Comparison of ENCODE assay signal across 20 cellular contexts in the genomic region with DNA sequence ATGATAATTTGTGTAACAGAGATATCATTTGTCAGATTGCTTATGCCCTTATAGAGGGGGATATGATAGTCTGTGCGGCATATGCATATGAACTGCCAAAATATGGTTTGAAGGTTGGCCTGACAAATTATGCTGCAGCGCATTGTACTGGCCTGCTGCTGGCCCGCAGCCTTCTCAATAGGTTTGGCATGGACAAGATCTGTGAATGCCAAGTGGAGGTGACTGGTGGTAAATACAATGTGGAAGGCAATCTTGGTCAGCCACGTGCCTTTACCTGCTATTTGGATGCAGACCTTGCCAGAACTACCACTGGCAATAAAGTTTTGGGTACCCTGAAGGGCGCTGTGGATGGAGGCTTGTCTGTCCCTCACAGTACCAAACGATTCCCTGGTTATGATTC.
"Had no signal": no experiment of that assay in that cellular context is flagged by ENCODE, and none has a peak within 500 bp of the region (broad histone marks: within the 10 kb centered on the region; RNA-seq: fewer than 3 reads in every experiment).

No MANE protein-coding gene starts in this region.

- H3K9me3 ChIP-seq: left lung, tibial artery, upper lobe of right lung, vagina had no signal

- H3K27me3 ChIP-seq: foreskin keratinocyte, left lung, tibial artery, upper lobe of right lung, vagina had no signal

- H3K36me3 ChIP-seq: left lung, tibial artery, upper lobe of right lung, vagina had no signal

- H3K4me3 Mint-ChIP-seq: endodermal cell; natural killer cell treated with Interleukin-12 subunit alpha and Interleukin-12 subunit beta and Interleukin-15 and Interleukin-18, amount 100 ng/mL, for 72 hours; stimulated activated effector memory CD8-positive, alpha-beta T cell treated with anti-CD3 and anti-CD28 coated beads, Interleukin-12 subunit alpha, Interleukin-12 subunit beta, amount 100 ng/mL, for 72 hours had no signal

- H3K27ac Mint-ChIP-seq: endodermal cell; natural killer cell treated with Interleukin-12 subunit alpha and Interleukin-12 subunit beta and Interleukin-15 and Interleukin-18, amount 100 ng/mL, for 72 hours; stimulated activated effector memory CD8-positive, alpha-beta T cell treated with anti-CD3 and anti-CD28 coated beads, Interleukin-12 subunit alpha, Interleukin-12 subunit beta, amount 100 ng/mL, for 72 hours had no signal

- H3K27me3 Mint-ChIP-seq: natural killer cell treated with Interleukin-12 subunit alpha and Interleukin-12 subunit beta and Interleukin-15 and Interleukin-18, amount 100 ng/mL, for 72 hours had no signal

- H3K9me3 Mint-ChIP-seq: natural killer cell treated with Interleukin-12 subunit alpha and Interleukin-12 subunit beta and Interleukin-15 and Interleukin-18, amount 100 ng/mL, for 72 hours; stimulated activated effector memory CD8-positive, alpha-beta T cell treated with anti-CD3 and anti-CD28 coated beads, Interleukin-12 subunit alpha, Interleukin-12 subunit beta, amount 100 ng/mL, for 72 hours had no signal

- H3K4me1 ChIP-seq: foreskin keratinocyte, tibial artery had no signal

- H3K36me3 Mint-ChIP-seq: natural killer cell treated with Interleukin-12 subunit alpha and Interleukin-12 subunit beta and Interleukin-15 and Interleukin-18, amount 100 ng/mL, for 72 hours; stimulated activated effector memory CD8-positive, alpha-beta T cell treated with anti-CD3 and anti-CD28 coated beads, Interleukin-12 subunit alpha, Interleukin-12 subunit beta, amount 100 ng/mL, for 72 hours had no signal

- H3K27ac ChIP-seq: coronary artery, foreskin keratinocyte, left lung, tibial artery, upper lobe of right lung, vagina had no signal

- DNase-seq: effector CD4-positive, alpha-beta T cell; endodermal cell; erythroblast; foreskin keratinocyte; head of caudate nucleus; hypothalamus; kidney glomerular epithelial cell; left lung; mesenchymal stem cell; midbrain; stimulated activated CD4-positive, alpha-beta T cell treated with anti-CD3 and anti-CD28 coated beads, Interleukin-2, amount 100 ng/mL, for 48 hours; stimulated activated naive CD8-positive, alpha-beta T cell treated with anti-CD3 and anti-CD28 coated beads, Interleukin-15, Interleukin-2, amounts not matched to agents 100 U/mL and 50 U/mL, for 24 hours; tibial artery; upper lobe of right lung had no signal

- ATAC-seq: foreskin keratinocyte; left lung; natural killer cell treated with Interleukin-12 subunit alpha and Interleukin-12 subunit beta and Interleukin-15 and Interleukin-18, amount 100 ng/mL, for 72 hours; stimulated activated effector memory CD8-positive, alpha-beta T cell treated with anti-CD3 and anti-CD28 coated beads, Interleukin-12 subunit alpha, Interleukin-12 subunit beta, amount 100 ng/mL, for 72 hours; stimulated activated naive CD8-positive, alpha-beta T cell treated with anti-CD3 and anti-CD28 coated beads, Interleukin-15, Interleukin-2, amounts not matched to agents 100 U/mL and 50 U/mL, for 24 hours; upper lobe of right lung had no signal

- H3K4me3 ChIP-seq: coronary artery, left lung, lung, smooth muscle cell, tibial artery, upper lobe of right lung, vagina had no signal
